ENCODE assay signal across 1 cellular context in genomic region chr6:35731736-35732532, GRCh38.
TF ChIP-seq lines count a peak whose summit lies in the region.

No MANE protein-coding gene starts in this region.

TF ChIP-seq in HepG2, 621 proteins besides CTCF, POLR2A, EP300 and RAD21 (continued from another document and continues in another):
- TF ChIP-seq TP53 (CRISPR knock-in tag; conservative IDR thresholded peaks at IDR 0.05) (no peak), NCOA5 (CRISPR knock-in tag; IDR thresholded peaks at IDR 0.05) (no peak), ZBTB8A (CRISPR knock-in tag; IDR thresholded peaks at IDR 0.05; ENCODE audit: borderline replicate concordance, low read depth) (no peak; the same call in 1 of the 2 replicates), GABPA (IDR thresholded peaks at IDR 0.05; ENCODE audit: low read depth, low read length) (no peak), GABPA (CRISPR knock-in tag; IDR thresholded peaks at IDR 0.05; ENCODE audit: low read depth) (peak; percentile 70), PRMT3 (CRISPR knock-in tag; IDR thresholded peaks at IDR 0.05; ENCODE audit: borderline replicate concordance, low read depth) (0 out of 2 replicates have a peak, but pooled peaks have one; percentile 24), LRRFIP1 (CRISPR knock-in tag; conservative IDR thresholded peaks at IDR 0.05) (no peak), ZSCAN20 (CRISPR knock-in tag; IDR thresholded peaks at IDR 0.05; ENCODE audit: borderline replicate concordance) (peak; percentile 60; the same call in 1 of the 2 replicates), KDM3A (CRISPR knock-in tag; IDR thresholded peaks at IDR 0.05; ENCODE audit: low read depth) (peak; percentile 97), ZNF234 (CRISPR knock-in tag; conservative IDR thresholded peaks at IDR 0.05) (no peak), NFKBIZ (CRISPR knock-in tag; IDR thresholded peaks at IDR 0.05) (peak; percentile 71; the same call in 1 of the 2 replicates), ZNF33B (CRISPR knock-in tag; IDR thresholded peaks at IDR 0.05) (no peak), AKAP8 (CRISPR knock-in tag; IDR thresholded peaks at IDR 0.05) (peak; percentile 86; the same call in 1 of the 2 replicates), BRD4 (CRISPR knock-in tag; IDR thresholded peaks at IDR 0.05) (no peak; the same call in 1 of the 2 replicates), ZNF770 (CRISPR knock-in tag; IDR thresholded peaks at IDR 0.05) (peak; percentile 92), ZNF354B (CRISPR knock-in tag; IDR thresholded peaks at IDR 0.05) (no peak), MBNL3 (CRISPR knock-in tag; conservative IDR thresholded peaks at IDR 0.05) (no peak), SYNCRIP (IDR thresholded peaks at IDR 0.05; ENCODE audit: insufficient read depth, low read depth, low read length) (no peak), IRF2 (CRISPR knock-in tag; IDR thresholded peaks at IDR 0.05) (peak; percentile 87), SRSF4 (IDR thresholded peaks at IDR 0.05; ENCODE audit: low read depth, low read length, poor library complexity, severe bottlenecking) (no peak), ZNF788 (CRISPR knock-in tag; IDR thresholded peaks at IDR 0.05; ENCODE audit: borderline replicate concordance) (peak; percentile 27; the same call in 1 of the 2 replicates), RFX1 (IDR thresholded peaks at IDR 0.05) (no peak), ZNF746 (CRISPR knock-in tag; IDR thresholded peaks at IDR 0.05) (peak; percentile 98), ARID4A (CRISPR knock-in tag; IDR thresholded peaks at IDR 0.05; ENCODE audit: borderline replicate concordance) (peak; percentile 87), CERS6 (CRISPR knock-in tag; IDR thresholded peaks at IDR 0.05) (no peak), MXD1 (CRISPR knock-in tag; IDR thresholded peaks at IDR 0.05) (peak; percentile 24; the same call in 1 of the 2 replicates), ZKSCAN8 (CRISPR knock-in tag; IDR thresholded peaks at IDR 0.05; ENCODE audit: borderline replicate concordance) (peak; percentile 57; the same call in 1 of the 2 replicates)
- TF ChIP-seq, protein P1, sequence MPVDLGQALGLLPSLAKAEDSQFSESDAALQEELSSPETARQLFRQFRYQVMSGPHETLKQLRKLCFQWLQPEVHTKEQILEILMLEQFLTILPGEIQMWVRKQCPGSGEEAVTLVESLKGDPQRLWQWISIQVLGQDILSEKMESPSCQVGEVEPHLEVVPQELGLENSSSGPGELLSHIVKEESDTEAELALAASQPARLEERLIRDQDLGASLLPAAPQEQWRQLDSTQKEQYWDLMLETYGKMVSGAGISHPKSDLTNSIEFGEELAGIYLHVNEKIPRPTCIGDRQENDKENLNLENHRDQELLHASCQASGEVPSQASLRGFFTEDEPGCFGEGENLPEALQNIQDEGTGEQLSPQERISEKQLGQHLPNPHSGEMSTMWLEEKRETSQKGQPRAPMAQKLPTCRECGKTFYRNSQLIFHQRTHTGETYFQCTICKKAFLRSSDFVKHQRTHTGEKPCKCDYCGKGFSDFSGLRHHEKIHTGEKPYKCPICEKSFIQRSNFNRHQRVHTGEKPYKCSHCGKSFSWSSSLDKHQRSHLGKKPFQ (CRISPR knock-in tag; IDR thresholded peaks at IDR 0.05; ENCODE audit: insufficient replicate concordance): peak; percentile 67
- TF ChIP-seq, protein P2, sequence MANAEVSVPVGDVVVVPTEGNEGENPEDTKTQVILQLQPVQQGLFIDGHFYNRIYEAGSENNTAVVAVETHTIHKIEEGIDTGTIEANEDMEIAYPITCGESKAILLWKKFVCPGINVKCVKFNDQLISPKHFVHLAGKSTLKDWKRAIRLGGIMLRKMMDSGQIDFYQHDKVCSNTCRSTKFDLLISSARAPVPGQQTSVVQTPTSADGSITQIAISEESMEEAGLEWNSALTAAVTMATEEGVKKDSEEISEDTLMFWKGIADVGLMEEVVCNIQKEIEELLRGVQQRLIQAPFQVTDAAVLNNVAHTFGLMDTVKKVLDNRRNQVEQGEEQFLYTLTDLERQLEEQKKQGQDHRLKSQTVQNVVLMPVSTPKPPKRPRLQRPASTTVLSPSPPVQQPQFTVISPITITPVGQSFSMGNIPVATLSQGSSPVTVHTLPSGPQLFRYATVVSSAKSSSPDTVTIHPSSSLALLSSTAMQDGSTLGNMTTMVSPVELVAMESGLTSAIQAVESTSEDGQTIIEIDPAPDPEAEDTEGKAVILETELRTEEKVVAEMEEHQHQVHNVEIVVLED (CRISPR knock-in tag; IDR thresholded peaks at IDR 0.05; ENCODE audit: borderline replicate concordance): peak; percentile 43; the same call in 1 of the 2 replicates
- TF ChIP-seq, protein P3, sequence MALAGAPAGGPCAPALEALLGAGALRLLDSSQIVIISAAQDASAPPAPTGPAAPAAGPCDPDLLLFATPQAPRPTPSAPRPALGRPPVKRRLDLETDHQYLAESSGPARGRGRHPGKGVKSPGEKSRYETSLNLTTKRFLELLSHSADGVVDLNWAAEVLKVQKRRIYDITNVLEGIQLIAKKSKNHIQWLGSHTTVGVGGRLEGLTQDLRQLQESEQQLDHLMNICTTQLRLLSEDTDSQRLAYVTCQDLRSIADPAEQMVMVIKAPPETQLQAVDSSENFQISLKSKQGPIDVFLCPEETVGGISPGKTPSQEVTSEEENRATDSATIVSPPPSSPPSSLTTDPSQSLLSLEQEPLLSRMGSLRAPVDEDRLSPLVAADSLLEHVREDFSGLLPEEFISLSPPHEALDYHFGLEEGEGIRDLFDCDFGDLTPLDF (CRISPR knock-in tag; IDR thresholded peaks at IDR 0.05): no peak; the same call in 1 of the 2 replicates
- TF ChIP-seq, protein P4, sequence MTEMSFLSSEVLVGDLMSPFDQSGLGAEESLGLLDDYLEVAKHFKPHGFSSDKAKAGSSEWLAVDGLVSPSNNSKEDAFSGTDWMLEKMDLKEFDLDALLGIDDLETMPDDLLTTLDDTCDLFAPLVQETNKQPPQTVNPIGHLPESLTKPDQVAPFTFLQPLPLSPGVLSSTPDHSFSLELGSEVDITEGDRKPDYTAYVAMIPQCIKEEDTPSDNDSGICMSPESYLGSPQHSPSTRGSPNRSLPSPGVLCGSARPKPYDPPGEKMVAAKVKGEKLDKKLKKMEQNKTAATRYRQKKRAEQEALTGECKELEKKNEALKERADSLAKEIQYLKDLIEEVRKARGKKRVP (CRISPR knock-in tag; IDR thresholded peaks at IDR 0.05): peak in 1 of 2 experiments; percentile 39; a peak in 2 of 4 replicates
